ENCODE assay signal across 8 cellular contexts in genomic region chr3:194682651-194683310, GRCh38. TPM values are rescaled to one million over a fixed set of nuclear protein-coding genes. Genes with fewer than 3 reads are reported as not detected.
DNase-seq lines count a peak whose midpoint lies in the region; FAIRE-seq and TF ChIP-seq lines count a peak whose summit lies in the region.

No MANE protein-coding gene starts in this region.

- DNase-seq in DMS53 (lab: John Stamatoyannopoulos, UW) (peak; percentile 91), H54 (ENCODE audit: insufficient read length, low spot score) (peak; percentile 94), NCI-H1092 treated with DMSO at 0.1 percent for 48 hours (lab: John Stamatoyannopoulos, UW) (peak; percentile 65), SJSA1 (ENCODE audit: low read depth in 1 of 2, low spot score in 2 of 2) (peak; percentile 73 to 88), globus pallidus (ENCODE audit: low spot score) (peak; percentile 81), pons (ENCODE audit: low spot score) (peak; percentile 88), uterus (peak; percentile 76)
- peak; percentile 76 for DNase-seq in activated naive CD4-positive, alpha-beta T cell treated with anti-CD3 and anti-CD28 coated beads, Interleukin-2, amount 10 ng/mL, durations not matched to agents 7 days and 5 days

- H3K36me3 ChIP-seq in SJSA1: peaks cover 12% of the 10 kb centered on the region
- no peaks in the 10 kb centered on the region for H3K36me3 ChIP-seq in uterus

- no peak for TF ChIP-seq POLR2A in H54 (IDR thresholded peaks at IDR 0.05; ENCODE audit: low read depth, low read length)
- no peak for TF ChIP-seq POLR2A in uterus (IDR thresholded peaks at IDR 0.05)

- H3K4me3 ChIP-seq in SJSA1: no peak overlapping the region
- H3K4me3 ChIP-seq in uterus: no peak overlapping the region

- CTCF ChIA-PET in activated naive CD4-positive, alpha-beta T cell treated with anti-CD3 and anti-CD28 coated beads, Interleukin-2, amount 10 ng/mL, durations not matched to agents 7 days and 5 days (lab: Charles Lee): interaction anchor here (0.6 to 4.4 kb wide), 32 partner anchors 9 to 851 kb away, joined by 3 to 58 read pairs (median 4); partner anchors contain the start of genes LSG1 and XXYLT1

- H3K27ac ChIP-seq in SJSA1 (no peak overlapping the region), uterus (peak overlapping the region in 1 of 2 donors; percentile 49)

- H3K4me1 Mint-ChIP-seq in activated naive CD4-positive, alpha-beta T cell treated with anti-CD3 and anti-CD28 coated beads, Interleukin-2, amount 10 ng/mL, durations not matched to agents 7 days and 5 days: peaks cover 42% of the 10 kb centered on the region

- TF ChIP-seq CTCF in uterus (IDR thresholded peaks at IDR 0.05): peak; percentile 84 to 94 (median 90)

- H3K27me3 ChIP-seq in SJSA1 (replicated peaks) (no peaks in the 10 kb centered on the region), uterus (no peaks in the 10 kb centered on the region)

- H3K4me3 Mint-ChIP-seq in activated naive CD4-positive, alpha-beta T cell treated with anti-CD3 and anti-CD28 coated beads, Interleukin-2, amount 10 ng/mL, durations not matched to agents 7 days and 5 days: no peak overlapping the region

- intact Hi-C loops in uterus (cut with DNase I; ENCODE audit: low total_unique reads): loop anchor here (5.0 kb wide), 2 partner anchors 425 to 580 kb away; no protein-coding TSS in a partner anchor

- no peak overlapping the region for H3K27ac Mint-ChIP-seq in activated naive CD4-positive, alpha-beta T cell treated with anti-CD3 and anti-CD28 coated beads, Interleukin-2, amount 10 ng/mL, durations not matched to agents 7 days and 5 days

- peak; percentile 96 for FAIRE-seq in H54 (lab: Jason Lieb, UNC)

- H3K36me3 Mint-ChIP-seq in activated naive CD4-positive, alpha-beta T cell treated with anti-CD3 and anti-CD28 coated beads, Interleukin-2, amount 10 ng/mL, durations not matched to agents 7 days and 5 days: peaks cover 2% of the 10 kb centered on the region

- H3K4me1 ChIP-seq in SJSA1 (replicated peaks) (peaks cover 31% of the 10 kb centered on the region), uterus (peaks cover 0 to 5% of the 10 kb centered on the region in 2 donors)

- H3K9me3 Mint-ChIP-seq in activated naive CD4-positive, alpha-beta T cell treated with anti-CD3 and anti-CD28 coated beads, Interleukin-2, amount 10 ng/mL, durations not matched to agents 7 days and 5 days: no peaks in the 10 kb centered on the region

- H3K9me3 ChIP-seq in SJSA1 (replicated peaks) (no peaks in the 10 kb centered on the region), uterus (no peaks in the 10 kb centered on the region)

- H3K27me3 Mint-ChIP-seq in activated naive CD4-positive, alpha-beta T cell treated with anti-CD3 and anti-CD28 coated beads, Interleukin-2, amount 10 ng/mL, durations not matched to agents 7 days and 5 days: peaks cover 65% of the 10 kb centered on the region

RNA-seq across cellular contexts. Expression of gene FAM43A, which starts 2.9 kb away (rescaled TPM):
- 14.2 and 17.6 TPM in 2 replicates for total RNA-seq in SJSA1 (2014; rRNA removed; shearing (Covaris generic))
- 10 to 100 TPM; 12.9 to 25.2 (median 19.3) TPM for total RNA-seq in uterus

RNA-seq across cellular contexts. Expression of gene LSG1, which starts 10.8 kb away (rescaled TPM):
- total RNA-seq in SJSA1 (2014; rRNA removed; shearing (Covaris generic)): 20.6 and 36.3 TPM in 2 replicates
- 10 to 100 TPM in 3 of 4 donors, 1 to 10 TPM in 1; 7.9 to 58.1 (median 45.0) TPM for total RNA-seq in uterus

RNA-seq across cellular contexts. Expression of gene TMEM44, which starts 49.6 kb away (rescaled TPM):
- total RNA-seq in SJSA1 (2014; rRNA removed; shearing (Covaris generic)): 12.2 and 18.2 TPM in 2 replicates
- total RNA-seq in uterus: 10 to 100 TPM in 3 of 4 donors, 1 to 10 TPM in 1; 6.5 to 24.5 (median 19.5) TPM
